ENCODE assay signal across 18 cellular contexts in genomic region chr12:41619705-41620104, GRCh38.
DNase-seq lines count a peak whose midpoint lies in the region; ATAC-seq lines count a peak whose summit lies in the region.
"Had no signal": no experiment of that assay in that cellular context is flagged by ENCODE, and none has a peak within 500 bp of the region (broad histone marks: within the 10 kb centered on the region; RNA-seq: fewer than 3 reads in every experiment).

No MANE protein-coding gene starts in this region.

- peak; percentile 33 for DNase-seq in DMS53 (lab: John Stamatoyannopoulos, UW)
- no peak for DNase-seq in DMS53 treated with DMSO at 0.1 percent for 48 hours (lab: John Stamatoyannopoulos, UW; ENCODE audit: unreplicated experiment)
- peak; percentile 70 for DNase-seq in NCI-H146 (lab: John Stamatoyannopoulos, UW)
- peak; percentile 77 for DNase-seq in NCI-H774 (lab: John Stamatoyannopoulos, UW)
- peak; percentile 18 for DNase-seq in mesendoderm
- DNase-seq in SHP77 treated with DMSO at 0.1 percent for 48 hours (lab: John Stamatoyannopoulos, UW) = no peak
- no peak for DNase-seq in amygdala (lab: John Stamatoyannopoulos, UW)
- DNase-seq: BE2C; Calu3; CD4-positive, alpha-beta T cell; DMS79; NCI-H1436 treated with DMSO at 0.1 percent for 48 hours; NCI-H524; PC-9 had no signal

- H3K79me1 ChIP-seq in mesendoderm (ENCODE audit: low read length) = no peaks in the 10 kb centered on the region

- H2BK120ac ChIP-seq in mesendoderm (ENCODE audit: low read depth, low read length) = no peak overlapping the region

- no peak overlapping the region for H3K4ac ChIP-seq in mesendoderm (ENCODE audit: low read depth, low read length)

- no peaks in the 10 kb centered on the region for H3K27me3 ChIP-seq in mesendoderm (ENCODE audit: insufficient read depth, low read length, poor library complexity)
- H3K27me3 ChIP-seq: BE2C had no signal

- H4K5ac ChIP-seq in mesendoderm (ENCODE audit: low read length) = no peak overlapping the region

- H3K4me2 ChIP-seq in mesendoderm (ENCODE audit: low read length) = no peak overlapping the region
- H3K4me2 ChIP-seq: PC-9 had no signal

- no peak overlapping the region for H2BK5ac ChIP-seq in mesendoderm (ENCODE audit: low read length)

- H3K4me1 ChIP-seq in mesendoderm (ENCODE audit: control insufficient read depth, low read depth, low read length) = no peaks in the 10 kb centered on the region
- H3K4me1 ChIP-seq: BE2C had no signal

- no peaks in the 10 kb centered on the region for H3K36me3 ChIP-seq in mesendoderm (ENCODE audit: control insufficient read depth, insufficient read depth, low read length)
- H3K36me3 ChIP-seq: BE2C, HAP-1 had no signal

- no peak overlapping the region for H2BK15ac ChIP-seq in mesendoderm (replicated peaks; ENCODE audit: low read depth)

- H2AK5ac ChIP-seq in mesendoderm (ENCODE audit: low read length) = no peak overlapping the region

- no peaks in the 10 kb centered on the region for H3K79me2 ChIP-seq in mesendoderm (ENCODE audit: control insufficient read depth, insufficient read depth, low read length)

- no peak overlapping the region for H3K23ac ChIP-seq in mesendoderm (ENCODE audit: low read length)

- H3K56ac ChIP-seq in mesendoderm (ENCODE audit: low read length) = no peak overlapping the region

- H3K27ac ChIP-seq in mesendoderm (ENCODE audit: low read depth, low read length) = no peak overlapping the region
- H3K27ac ChIP-seq: 22Rv1, HL-60, PC-9 had no signal

- H4K8ac ChIP-seq in mesendoderm (ENCODE audit: low read depth, low read length) = no peak overlapping the region

- H3K4me3 ChIP-seq in mesendoderm (ENCODE audit: low read length) = no peak overlapping the region
- H3K4me3 ChIP-seq: HAP-1, PC-9 had no signal

- H3K9ac ChIP-seq in mesendoderm (ENCODE audit: low read length) = no peak overlapping the region

- no peak for ATAC-seq in GM19324 (IDR thresholded peaks at IDR 0.05; ENCODE audit: low FRiP score, unreplicated experiment)

- H3K18ac ChIP-seq in mesendoderm (ENCODE audit: low read length) = no peak overlapping the region

Comparison
In these comparisons a context has a peak if more than half of its experiments do, and no peak if none do; other contexts are left out.
1. DNase-seq: peak in DMS53 (single experiment), NCI-H146 (single experiment), NCI-H774 (single experiment) and mesendoderm (single experiment); none in DMS53 treated with DMSO at 0.1 percent for 48 hours (single experiment), SHP77 treated with DMSO at 0.1 percent for 48 hours (single experiment) and amygdala (0 of 56).